In genomic region chr6:27890351-27891299, GRCh38 we compare ENCODE assay signal across 8 cellular contexts. TPM values are rescaled to one million over a fixed set of nuclear protein-coding genes. Genes with fewer than 3 reads are reported as not detected.
DNase-seq lines count a peak whose midpoint lies in the region; ATAC-seq and TF ChIP-seq lines count a peak whose summit lies in the region.

No MANE protein-coding gene starts in this region.

- POLR2A ChIA-PET in CD8-positive, alpha-beta T cell (lab: Charles Lee): interaction anchor here (0.6 to 3.6 kb wide), 26 partner anchors 11 to 1847 kb away, joined by 3 to 202 read pairs (median 5); partner anchors contain the start of gene ZNF165

- no peaks in the 10 kb centered on the region for H3K9me3 ChIP-seq in CD8-positive, alpha-beta T cell (ENCODE audit: low read length)
- H3K9me3 ChIP-seq in RWPE2 (ENCODE audit: severe bottlenecking): no peaks in the 10 kb centered on the region

- H3K4me1 Mint-ChIP-seq in CD8-positive, alpha-beta T cell (ENCODE audit: low read depth): peaks cover 29% of the 10 kb centered on the region
- H3K4me1 Mint-ChIP-seq in activated naive CD4-positive, alpha-beta T cell treated with anti-CD3 and anti-CD28 coated beads, Interleukin-2, amount 10 ng/mL, durations not matched to agents 7 days and 5 days: peaks cover 45% of the 10 kb centered on the region

- peak; percentile 57 to 84 (median 71) for DNase-seq in CD8-positive, alpha-beta T cell
- DNase-seq in RWPE2 (ENCODE audit: low spot score) (peak; percentile 77), cardiac septum (ENCODE audit: low spot score) (peak; percentile 82), retinal pigment epithelial cell (ENCODE audit: low read depth) (peak; percentile 88), NCI-H1694 (lab: John Stamatoyannopoulos, UW) (no peak)
- DNase-seq in activated naive CD4-positive, alpha-beta T cell treated with anti-CD3 and anti-CD28 coated beads, Interleukin-2, amount 10 ng/mL, durations not matched to agents 7 days and 5 days: peak; percentile 91

- peak; percentile 41 for ATAC-seq in CD8-positive, alpha-beta T cell
- ATAC-seq in GM19395 (IDR thresholded peaks at IDR 0.05; ENCODE audit: unreplicated experiment) (peak; percentile 52), HG03442 (IDR thresholded peaks at IDR 0.05; ENCODE audit: unreplicated experiment) (peak; percentile 42), RWPE2 (ENCODE audit: low read depth) (peak; percentile 40)

- peaks cover 7% of the 10 kb centered on the region for H3K36me3 Mint-ChIP-seq in CD8-positive, alpha-beta T cell
- peaks cover 8% of the 10 kb centered on the region for H3K36me3 Mint-ChIP-seq in activated naive CD4-positive, alpha-beta T cell treated with anti-CD3 and anti-CD28 coated beads, Interleukin-2, amount 10 ng/mL, durations not matched to agents 7 days and 5 days

- H3K4me3 ChIP-seq in CD8-positive, alpha-beta T cell (ENCODE audit: low read depth, low read length): peak overlapping the region; percentile 42
- H3K4me3 ChIP-seq in RWPE2 (ENCODE audit: severe bottlenecking) (peak overlapping the region; percentile 52), retinal pigment epithelial cell (ENCODE audit: low read length) (peak overlapping the region; percentile 58)

- no peaks in the 10 kb centered on the region for H3K36me3 ChIP-seq in CD8-positive, alpha-beta T cell (ENCODE audit: insufficient read depth, low read length)
- H3K36me3 ChIP-seq in RWPE2 (ENCODE audit: low read depth): no peaks in the 10 kb centered on the region

- H3K4me1 ChIP-seq in CD8-positive, alpha-beta T cell (ENCODE audit: insufficient read depth, low read length): peaks cover 18% of the 10 kb centered on the region
- H3K4me1 ChIP-seq in RWPE2 (ENCODE audit: insufficient read depth, poor library complexity, severe bottlenecking): peaks cover 6% of the 10 kb centered on the region

- peak overlapping the region; percentile 71 for H3K27ac Mint-ChIP-seq in CD8-positive, alpha-beta T cell
- H3K27ac Mint-ChIP-seq in activated naive CD4-positive, alpha-beta T cell treated with anti-CD3 and anti-CD28 coated beads, Interleukin-2, amount 10 ng/mL, durations not matched to agents 7 days and 5 days: no peak overlapping the region

- intact Hi-C loops in CD8-positive, alpha-beta T cell (cut with DNase I, micrococcal nuclease): loop anchor here (1.0 to 10.0 kb wide), 12 partner anchors 17 to 1868 kb away; partner anchors contain the start of gene ABT1 (in 1 of the 2)
- intact Hi-C loops in cardiac septum (cut with DNase I): loop anchor here (5.0 kb wide), 2 partner anchors 78 to 713 kb away; a partner anchor contains a TSS

- H3K27me3 ChIP-seq in CD8-positive, alpha-beta T cell (ENCODE audit: insufficient read depth, low read length): no peaks in the 10 kb centered on the region
- H3K27me3 ChIP-seq in RWPE2 (ENCODE audit: insufficient read depth, poor library complexity, severe bottlenecking): no peaks in the 10 kb centered on the region

- CTCF ChIA-PET in CD8-positive, alpha-beta T cell (lab: Charles Lee): interaction anchor here (0.7 to 4.3 kb wide), 15 partner anchors 12 to 799 kb away, joined by 3 to 34 read pairs (median 3); a partner anchor contains a TSS
- CTCF ChIA-PET in activated naive CD4-positive, alpha-beta T cell treated with anti-CD3 and anti-CD28 coated beads, Interleukin-2, amount 10 ng/mL, durations not matched to agents 7 days and 5 days (lab: Charles Lee): interaction anchor here (0.6 to 1.3 kb wide), 3 partner anchors 16 to 68 kb away, joined by 3 to 6 read pairs (median 4); a partner anchor contains a TSS

- H3K27me3 Mint-ChIP-seq in CD8-positive, alpha-beta T cell (ENCODE audit: low read depth): no peaks in the 10 kb centered on the region
- H3K27me3 Mint-ChIP-seq in activated naive CD4-positive, alpha-beta T cell treated with anti-CD3 and anti-CD28 coated beads, Interleukin-2, amount 10 ng/mL, durations not matched to agents 7 days and 5 days: no peaks in the 10 kb centered on the region

- peak overlapping the region; percentile 73 for H3K4me3 Mint-ChIP-seq in CD8-positive, alpha-beta T cell
- H3K4me3 Mint-ChIP-seq in activated naive CD4-positive, alpha-beta T cell treated with anti-CD3 and anti-CD28 coated beads, Interleukin-2, amount 10 ng/mL, durations not matched to agents 7 days and 5 days: no peak overlapping the region

- H3K27ac ChIP-seq in CD8-positive, alpha-beta T cell (ENCODE audit: low read depth, low read length): peak overlapping the region; percentile 8
- peak overlapping the region; percentile 90 for H3K27ac ChIP-seq in RWPE2 (ENCODE audit: poor library complexity, severe bottlenecking)

- no peak for TF ChIP-seq CTCF in CD8-positive, alpha-beta T cell (IDR thresholded peaks at IDR 0.05)
- TF ChIP-seq CTCF in RWPE2 (IDR thresholded peaks at IDR 0.05; ENCODE audit: poor library complexity, severe bottlenecking) (no peak), retinal pigment epithelial cell (conservative IDR thresholded peaks at IDR 0.05; ENCODE audit: low read depth, low read length) (no peak)

- peaks cover 2% of the 10 kb centered on the region for H3K9me3 Mint-ChIP-seq in CD8-positive, alpha-beta T cell
- no peaks in the 10 kb centered on the region for H3K9me3 Mint-ChIP-seq in activated naive CD4-positive, alpha-beta T cell treated with anti-CD3 and anti-CD28 coated beads, Interleukin-2, amount 10 ng/mL, durations not matched to agents 7 days and 5 days

RNA-seq across cellular contexts. Expression of gene OR2B2, which starts 21.6 kb away (rescaled TPM):
- not detected for total RNA-seq in CD8-positive, alpha-beta T cell
- total RNA-seq in cardiac septum: not detected
